Comparison of ENCODE assay signal across 8 cellular contexts in the genomic region with DNA sequence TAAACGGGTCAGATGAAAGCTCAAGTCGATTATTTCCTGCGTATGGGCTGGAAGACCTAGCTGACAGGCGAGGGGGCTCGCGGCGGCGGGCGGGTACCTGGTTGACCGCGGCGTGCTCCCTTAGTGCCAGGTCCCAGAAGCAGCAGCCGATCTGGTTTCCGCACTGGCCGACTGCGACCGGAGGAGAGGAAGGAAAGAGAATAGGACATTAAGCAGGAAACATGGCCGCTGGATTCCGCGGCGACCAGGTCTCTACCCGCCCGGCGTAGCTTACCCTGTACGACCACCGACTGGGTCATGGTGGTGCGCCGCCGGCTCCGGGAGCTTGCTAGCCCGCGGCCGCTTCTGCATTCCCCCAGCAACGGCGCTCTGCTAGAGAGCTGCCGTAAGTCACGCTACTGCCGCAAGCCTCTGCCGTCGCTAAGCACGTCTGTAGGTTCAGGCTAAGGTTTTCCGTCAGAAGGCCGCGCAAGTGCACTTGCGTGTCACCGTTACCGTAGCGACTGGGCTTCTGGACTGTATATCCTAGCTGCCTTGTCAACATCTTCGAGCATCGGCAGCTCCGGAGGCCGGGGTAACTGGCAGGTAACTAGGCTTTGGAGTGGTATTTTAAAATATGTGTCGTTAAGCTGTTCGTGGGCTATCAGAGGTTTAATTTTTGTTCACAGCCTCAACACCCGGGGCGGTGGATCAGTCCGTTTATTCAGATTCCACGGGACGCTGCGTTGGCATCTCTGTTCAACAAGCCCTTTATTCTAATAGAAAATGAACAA. TPM values are rescaled to one million over a fixed set of nuclear protein-coding genes. Genes with fewer than 3 reads are reported as not detected.
DNase-seq lines count a peak whose midpoint lies in the region; FAIRE-seq and TF ChIP-seq lines count a peak whose summit lies in the region.

Gene FAM229B, plus strand, starts transcription at position 456 of the 773 bp plus-strand sequence. CDS start 11,693 bp downstream, outside the sequence.
Gene TUBE1, minus strand, starts transcription at position 347 of the 773 bp plus-strand sequence. Its CDS starts 48 bp downstream, at position 299.

- DNase-seq in H9 = peak; percentile 97
- DNase-seq in MG63 = peak; percentile 97
- DNase-seq in SHP77 (lab: John Stamatoyannopoulos, UW) = peak; percentile 97
- peak; percentile 86 for DNase-seq in activated gamma-delta T cell treated with Interleukin-2 at 50 U/mL for 16 hours
- peak; percentile 49 to 67 for DNase-seq in frontal cortex (ENCODE audit: low spot score in 2 of 2)
- DNase-seq in neuronal stem cell (ENCODE audit: low spot score) = peak; percentile 90

- H3K36me3 Mint-ChIP-seq in H9 (ENCODE audit: insufficient read depth in 1 of 3, low read depth in 3 of 3) = no peaks in the 10 kb centered on the region; a peak in 2 of 7 replicates

- H3K18ac ChIP-seq in H9 (ENCODE audit: insufficient read length, low read depth, low read length) (peak within 1 kb of the TSS; percentile 3), neuronal stem cell (ENCODE audit: low read length) (peak within 1 kb of the TSS; percentile 91)

- no peaks in the 10 kb centered on the region for H3K9me3 ChIP-seq in H9 (ENCODE audit: control insufficient read depth, low read depth, low read length)
- no peaks in the 10 kb centered on the region for H3K9me3 ChIP-seq in MG63
- peaks cover 0 to 5% of the 10 kb centered on the region in 2 donors for H3K9me3 ChIP-seq in neuronal stem cell (replicated peaks in 1 of 2; ENCODE audit: control insufficient read depth in 2 of 2, insufficient read depth in 1 of 2, low read depth in 1 of 2, low read length in 2 of 2)

- H3K23me2 ChIP-seq in H9 (ENCODE audit: insufficient read length, low read depth, low read length, poor library complexity, severe bottlenecking) = no peaks in the 10 kb centered on the region

- WGBS in H9 (ENCODE audit: extremely low coverage, insufficient read length, low lambda C conversion rate) = no CpG with 5 or more reads among the region's 60 CpGs
- WGBS in neuronal stem cell (ENCODE audit: extremely low coverage in 2 of 2, insufficient read length in 2 of 2, insufficient replicate concordance in 1 of 2), 2 donors = no CpG with 5 or more reads among the region's 60 CpGs

- H4K8ac ChIP-seq in H9 (replicated peaks; ENCODE audit: insufficient read length, low read depth, low read length) (no peak within 1 kb of the TSS), neuronal stem cell (ENCODE audit: low read depth, low read length) (no peak within 1 kb of the TSS)

- peaks cover 19% of the 10 kb centered on the region for H3K36me3 ChIP-seq in MG63
- peaks cover 1 to 32% of the 10 kb centered on the region in 2 donors for H3K36me3 ChIP-seq in neuronal stem cell (replicated peaks in 1 of 2; ENCODE audit: control insufficient read depth in 2 of 2, insufficient read depth in 2 of 2, low read length in 2 of 2)

- H3K4me3 ChIP-seq in MG63 = peak within 1 kb of the TSS; percentile 87
- H3K4me3 ChIP-seq in neuronal stem cell (ENCODE audit: low read length in 2 of 2) = peak within 1 kb of the TSS; percentile 75 to 90

- H2BK5ac ChIP-seq in H9 (ENCODE audit: insufficient read length, low read length) (no peak within 1 kb of the TSS), neuronal stem cell (ENCODE audit: low read length) (peak within 1 kb of the TSS; percentile 83)

- H2BK12ac ChIP-seq in H9 (ENCODE audit: insufficient read length, low read depth, low read length) = no peak within 1 kb of the TSS
- H2BK12ac ChIP-seq in neuronal stem cell (ENCODE audit: low read length) = no peak within 1 kb of the TSS

- peak within 1 kb of the TSS; percentile 17 for H2AFZ ChIP-seq in H9 (ENCODE audit: low read length)
- peak within 1 kb of the TSS; percentile 92 for H2AFZ ChIP-seq in neuronal stem cell (ENCODE audit: low read length)

- no peak within 1 kb of the TSS for H3K27ac Mint-ChIP-seq in H9

- H3T11ph ChIP-seq in H9 (ENCODE audit: low read length) = no peak within 1 kb of the TSS

- H3K27ac ChIP-seq in H9 (ENCODE audit: insufficient read length, low read depth, low read length) = no peak within 1 kb of the TSS
- H3K27ac ChIP-seq in neuronal stem cell (replicated peaks; ENCODE audit: low read length) = peak within 1 kb of the TSS; percentile 62

- peak; percentile 93 for FAIRE-seq in G401.6 (lab: Jason Lieb, UNC)
- no peak for FAIRE-seq in frontal cortex (lab: Jason Lieb, UNC)

- no peak for TF ChIP-seq CTCF in H9 (conservative IDR thresholded peaks at IDR 0.05)
- no peak for TF ChIP-seq CTCF in subcutaneous adipose tissue (IDR thresholded peaks at IDR 0.05; ENCODE audit: low read depth)

- H2AK5ac ChIP-seq in H9 (ENCODE audit: insufficient read length, low read length) (no peak within 1 kb of the TSS), neuronal stem cell (ENCODE audit: low read depth, low read length) (no peak within 1 kb of the TSS)

- H3K27me3 Mint-ChIP-seq in H9 (ENCODE audit: low read depth) = peaks cover 10% of the 10 kb centered on the region

- H3K9me3 Mint-ChIP-seq in H9 = no peaks in the 10 kb centered on the region

- H3K56ac ChIP-seq in H9 (ENCODE audit: insufficient read length, low read depth, low read length) = no peak within 1 kb of the TSS

- H3K9ac ChIP-seq in H9 (ENCODE audit: extremely low read depth, insufficient read length, low read length) (peak within 1 kb of the TSS; percentile 53), neuronal stem cell (ENCODE audit: low read depth, low read length, poor library complexity) (peak within 1 kb of the TSS; percentile 91)

- H2BK120ac ChIP-seq in H9 (ENCODE audit: low read depth, low read length, poor library complexity, severe bottlenecking) (no peak within 1 kb of the TSS), neuronal stem cell (ENCODE audit: low read depth, low read length) (no peak within 1 kb of the TSS)

- H3K27me3 ChIP-seq in H9 (ENCODE audit: insufficient read depth, low read length) (no peaks in the 10 kb centered on the region), MG63 (no peaks in the 10 kb centered on the region), neuronal stem cell (ENCODE audit: control insufficient read depth in 3 of 3, insufficient read depth in 3 of 3, low read depth in 1 of 3, low read length in 3 of 3) (peaks cover 0 to 2% (median 0%) of the 10 kb centered on the region in 3 experiments)

- H4K91ac ChIP-seq in H9 (ENCODE audit: insufficient read length, low read depth, low read length) (no peak within 1 kb of the TSS), neuronal stem cell (ENCODE audit: low read depth, low read length, poor library complexity) (no peak within 1 kb of the TSS)

- H2BK20ac ChIP-seq in H9 (ENCODE audit: low read depth, low read length, poor library complexity, severe bottlenecking) = no peak within 1 kb of the TSS

- H3K23ac ChIP-seq in H9 (ENCODE audit: insufficient read length, low read depth, low read length) (no peak within 1 kb of the TSS), neuronal stem cell (ENCODE audit: low read depth, low read length, poor library complexity) (peak within 1 kb of the TSS; percentile 14)

- H3K4me1 ChIP-seq in H9 (ENCODE audit: insufficient read depth, low read length) = no peaks in the 10 kb centered on the region
- H3K4me1 ChIP-seq in neuronal stem cell (ENCODE audit: control insufficient read depth in 2 of 2, insufficient read depth in 1 of 2, low read depth in 1 of 2, low read length in 2 of 2) = peaks cover 2 to 4% of the 10 kb centered on the region in 2 donors

- peak within 1 kb of the TSS; percentile 71 for H3K4me2 ChIP-seq in H9 (ENCODE audit: insufficient read depth, insufficient read length, low read length)
- H3K4me2 ChIP-seq in neuronal stem cell (ENCODE audit: insufficient read depth, low read length, poor library complexity, severe bottlenecking) = peak within 1 kb of the TSS; percentile 75

- no peaks in the 10 kb centered on the region for H4K20me1 ChIP-seq in H9 (ENCODE audit: control insufficient read depth, insufficient read depth, insufficient read length)

- H3K14ac ChIP-seq in H9 (ENCODE audit: insufficient read depth, low read length) (peak within 1 kb of the TSS; percentile 59; the same call in 1 of the 2 replicates), neuronal stem cell (ENCODE audit: low read length) (peak within 1 kb of the TSS; percentile 67)

- no peaks in the 10 kb centered on the region for H3K79me2 ChIP-seq in H9 (ENCODE audit: insufficient read depth, low read length)

- H3K79me1 ChIP-seq in H9 (ENCODE audit: insufficient read depth, low read depth, low read length, poor library complexity, severe bottlenecking) = no peaks in the 10 kb centered on the region
- peaks cover 2% of the 10 kb centered on the region for H3K79me1 ChIP-seq in neuronal stem cell (ENCODE audit: low read depth, low read length)

- H2BK15ac ChIP-seq in H9 (ENCODE audit: low read depth, low read length) (no peak within 1 kb of the TSS), neuronal stem cell (ENCODE audit: low read length) (no peak within 1 kb of the TSS)

- no peak within 1 kb of the TSS for H4K5ac ChIP-seq in H9 (ENCODE audit: insufficient read length, low read depth, low read length)

- no peak within 1 kb of the TSS for H3K4ac ChIP-seq in H9 (ENCODE audit: low read depth, low read length)
- no peak within 1 kb of the TSS for H3K4ac ChIP-seq in neuronal stem cell (ENCODE audit: low read length)

- H3K4me1 Mint-ChIP-seq in H9 = no peaks in the 10 kb centered on the region

- H3K4me3 Mint-ChIP-seq in H9 = no peak within 1 kb of the TSS

RNA-seq across cellular contexts. Expression of gene FAM229B, which starts in this region (rescaled TPM):
- total RNA-seq in H9 (2021) (8.2 and 9.0 TPM in 2 replicates), frontal cortex (24.1 TPM), subcutaneous adipose tissue (10 to 100 TPM in 1 of 4 donors, 1 to 10 TPM in 3; 7.0 to 14.9 (median 9.1) TPM)
- total RNA-seq in MG63 (2014; rRNA removed; shearing (Covaris generic); ENCODE audit: low replicate concordance) = 3.0 and 13.6 TPM in 2 replicates
- 49.5 TPM for polyA plus RNA-seq in neuronal stem cell (2013, experiment 1 of 2)
- 50.6 TPM for polyA plus RNA-seq in neuronal stem cell (2013, experiment 2 of 2)

RNA-seq across cellular contexts. Expression of gene TUBE1, which starts in this region (rescaled TPM):
- total RNA-seq in H9 (2021) = 11.6 and 12.9 TPM in 2 replicates
- total RNA-seq in MG63 (2014; rRNA removed; shearing (Covaris generic); ENCODE audit: low replicate concordance) = 23.5 and 57.3 TPM in 2 replicates
- total RNA-seq in frontal cortex = 32.6 TPM
- 15.2 TPM for polyA plus RNA-seq in neuronal stem cell (2013, experiment 1 of 2)
- 15.9 TPM for polyA plus RNA-seq in neuronal stem cell (2013, experiment 2 of 2)
- total RNA-seq in subcutaneous adipose tissue = 10 to 100 TPM; 27.2 to 57.6 (median 34.7) TPM
